ENCODE assay signal across 1 cellular context in genomic region chr3:67305160-67305559, GRCh38.
TF ChIP-seq lines count a peak whose summit lies in the region.

No MANE protein-coding gene starts in this region.

TF ChIP-seq in H1, 55 proteins besides CTCF, POLR2A, EP300 and RAD21:
- no peak for TF ChIP-seq SIX5 (IDR thresholded peaks at IDR 0.05; ENCODE audit: low read depth, low read length)
- no peak for TF ChIP-seq CTBP2 (IDR thresholded peaks at IDR 0.05; ENCODE audit: borderline replicate concordance, insufficient read depth, insufficient read length, low read length)
- TF ChIP-seq EGR1 (IDR thresholded peaks at IDR 0.05; ENCODE audit: borderline replicate concordance, low read depth, low read length) = no peak
- TF ChIP-seq CBX8 (IDR thresholded peaks at IDR 0.05; ENCODE audit: borderline replicate concordance, low read depth, low read length) = no peak
- TF ChIP-seq KDM4A (IDR thresholded peaks at IDR 0.05; ENCODE audit: low read depth, low read length, severe bottlenecking) = no peak
